15 cellular contexts compared by ENCODE assay signal in genomic region chr2:42879116-42879705, GRCh38.
DNase-seq lines count a peak whose midpoint lies in the region; ATAC-seq and TF ChIP-seq lines count a peak whose summit lies in the region.
"Had no signal": no experiment of that assay in that cellular context is flagged by ENCODE, and none has a peak within 500 bp of the region (broad histone marks: within the 10 kb centered on the region; RNA-seq: fewer than 3 reads in every experiment).

No MANE protein-coding gene starts in this region.

- H3K4me1 ChIP-seq in heart right ventricle (peaks cover 33 to 80% (median 66%) of the 10 kb centered on the region in 9 donors), mammary epithelial cell (ENCODE audit: insufficient read depth, low read length) (peaks cover 40% of the 10 kb centered on the region), neuronal stem cell (ENCODE audit: control insufficient read depth in 2 of 2, insufficient read depth in 1 of 2, low read depth in 1 of 2, low read length in 2 of 2) (no peaks in the 10 kb centered on the region), upper lobe of right lung (peaks cover 56% of the 10 kb centered on the region)

- no peak overlapping the region for H2BK12ac ChIP-seq in neuronal stem cell (ENCODE audit: low read length)

- in situ Hi-C loops in mammary epithelial cell (cut with MboI; ENCODE audit: low sequenced_read_pairs in 2 of 2), result no loop called here

- CTCF ChIA-PET in mammary epithelial cell (lab: Charles Lee; ENCODE audit: low non-redundant PET), result no interaction called here

- H2BK5ac ChIP-seq in neuronal stem cell (ENCODE audit: low read length), result no peak overlapping the region

- WGBS in heart right ventricle, 2 donors, result 78% methylated on average over 6 of the region's 6 CpGs
- WGBS in mammary epithelial cell (ENCODE audit: low coverage, missing lambda C conversion rate), result 51% methylated on average over 3 of the region's 6 CpGs
- WGBS in neuronal stem cell (ENCODE audit: extremely low coverage in 2 of 2, insufficient read length in 2 of 2, insufficient replicate concordance in 1 of 2), 2 donors, result no CpG with 5 or more reads among the region's 6 CpGs

- no peak overlapping the region for H3K18ac ChIP-seq in neuronal stem cell (ENCODE audit: low read length)

- no peak overlapping the region for H2BK120ac ChIP-seq in neuronal stem cell (ENCODE audit: low read depth, low read length)

- no peak for DNase-seq in heart right ventricle
- no peak for DNase-seq in left ventricle myocardium superior
- DNase-seq in mammary epithelial cell, result no peak
- no peak for DNase-seq in neuronal stem cell (ENCODE audit: low spot score)
- no peak for DNase-seq in upper lobe of right lung
- no peak for DNase-seq in erythroblast (lab: John Stamatoyannopoulos, UW)
- DNase-seq in hippocampal formation (lab: John Stamatoyannopoulos, UW), result no peak
- DNase-seq: activated CD4-positive, CD25-positive, alpha-beta regulatory T cell treated with anti-CD3 and anti-CD28 coated beads, Interleukin-2, amount 50 U/mL, for 72 hours; activated gamma-delta T cell treated with Interleukin-2 at 50 U/mL for 16 hours; NCI-H524; T-cell had no signal

- H2AFZ ChIP-seq in mammary epithelial cell (ENCODE audit: low read depth, low read length) (peak overlapping the region; percentile 81), neuronal stem cell (ENCODE audit: low read length) (no peak overlapping the region)
- H2AFZ ChIP-seq: PC-9 had no signal

- no peaks in the 10 kb centered on the region for H3K79me2 ChIP-seq in mammary epithelial cell (ENCODE audit: insufficient read depth, low read length)

- H3K4me3 ChIP-seq in heart right ventricle, result no peak overlapping the region
- H3K4me3 ChIP-seq in mammary epithelial cell (replicated peaks in 1 of 3; ENCODE audit: insufficient read depth in 1 of 3, low read depth in 2 of 3, low read length in 3 of 3), result no peak overlapping the region
- H3K4me3 ChIP-seq in neuronal stem cell (ENCODE audit: low read length in 2 of 2), result no peak overlapping the region
- H3K4me3 ChIP-seq in upper lobe of right lung, result no peak overlapping the region
- H3K4me3 ChIP-seq: cardiac muscle cell, PC-9 had no signal

- ATAC-seq in heart right ventricle, result no peak
- no peak for ATAC-seq in left ventricle myocardium superior
- ATAC-seq in upper lobe of right lung, result no peak
- no peak for ATAC-seq in HG02571 (IDR thresholded peaks at IDR 0.05; ENCODE audit: unreplicated experiment)

- no peak overlapping the region for H2AK5ac ChIP-seq in neuronal stem cell (ENCODE audit: low read depth, low read length)

- no peak overlapping the region for H3K14ac ChIP-seq in neuronal stem cell (ENCODE audit: low read length)

- no peak overlapping the region for H3K23ac ChIP-seq in neuronal stem cell (ENCODE audit: low read depth, low read length, poor library complexity)

- H3K36me3 ChIP-seq in heart right ventricle (no peaks in the 10 kb centered on the region), mammary epithelial cell (ENCODE audit: insufficient read depth, low read length) (no peaks in the 10 kb centered on the region), neuronal stem cell (replicated peaks in 1 of 2; ENCODE audit: control insufficient read depth in 2 of 2, insufficient read depth in 2 of 2, low read length in 2 of 2) (no peaks in the 10 kb centered on the region), upper lobe of right lung (no peaks in the 10 kb centered on the region)
- H3K36me3 ChIP-seq: cardiac muscle cell, neutrophil had no signal

- no peaks in the 10 kb centered on the region for H4K20me1 ChIP-seq in mammary epithelial cell (ENCODE audit: insufficient read depth, low read length)

- H3K27ac ChIP-seq in heart right ventricle, result peak overlapping the region; percentile 61 to 95 (median 82)
- H3K27ac ChIP-seq in mammary epithelial cell (ENCODE audit: insufficient read depth, low read depth, low read length), result no peak overlapping the region
- H3K27ac ChIP-seq in neuronal stem cell (replicated peaks; ENCODE audit: low read length), result no peak overlapping the region
- peak overlapping the region; percentile 45 for H3K27ac ChIP-seq in upper lobe of right lung
- H3K27ac ChIP-seq: cardiac muscle cell, neutrophil, PC-9 had no signal

- no TSS peak for BruUV-seq in mammary epithelial cell (replicated peaks; lab: Mats Ljungman, UMichigan)

- intact Hi-C loops in heart right ventricle (cut with DNase I) (loop anchor here in 4 of 10 donors (5.0 to 10.0 kb wide), 2 partner anchors 46 to 48 kb away; no protein-coding TSS in a partner anchor), left ventricle myocardium superior (cut with micrococcal nuclease) (no loop called here), mammary epithelial cell (cut with micrococcal nuclease) (no loop called here), upper lobe of right lung (cut with DNase I) (no loop called here)

- no peak overlapping the region for H4K91ac ChIP-seq in neuronal stem cell (ENCODE audit: low read depth, low read length, poor library complexity)

- H3K4me2 ChIP-seq in mammary epithelial cell (ENCODE audit: insufficient read depth, low read depth, low read length) (no peak overlapping the region), neuronal stem cell (ENCODE audit: insufficient read depth, low read length, poor library complexity, severe bottlenecking) (no peak overlapping the region)
- H3K4me2 ChIP-seq: PC-9 had no signal

- dilution Hi-C loops in mammary epithelial cell (cut with HindIII; ENCODE audit: low sequenced_read_pairs), result no loop called here

- H4K8ac ChIP-seq in neuronal stem cell (ENCODE audit: low read depth, low read length), result no peak overlapping the region

- H3K27me3 ChIP-seq in heart right ventricle (no peaks in the 10 kb centered on the region), mammary epithelial cell (ENCODE audit: insufficient read depth, low read length) (no peaks in the 10 kb centered on the region), neuronal stem cell (ENCODE audit: control insufficient read depth in 3 of 3, insufficient read depth in 3 of 3, low read depth in 1 of 3, low read length in 3 of 3) (no peaks in the 10 kb centered on the region), upper lobe of right lung (no peaks in the 10 kb centered on the region)
- H3K27me3 ChIP-seq: cardiac muscle cell, neutrophil had no signal

- no peaks in the 10 kb centered on the region for H3K79me1 ChIP-seq in neuronal stem cell (ENCODE audit: low read depth, low read length)

- TF ChIP-seq POLR2A in erythroblast (IDR thresholded peaks at IDR 0.05; ENCODE audit: low read length), result no peak

- H2BK15ac ChIP-seq in neuronal stem cell (ENCODE audit: low read length), result peak overlapping the region; percentile 40

- no peak overlapping the region for H3K4ac ChIP-seq in neuronal stem cell (ENCODE audit: low read length)

- no peaks in the 10 kb centered on the region for H3K9me3 ChIP-seq in heart right ventricle
- no peaks in the 10 kb centered on the region for H3K9me3 ChIP-seq in mammary epithelial cell (replicated peaks; ENCODE audit: insufficient read depth, low read length)
- no peaks in the 10 kb centered on the region for H3K9me3 ChIP-seq in neuronal stem cell (replicated peaks in 1 of 2; ENCODE audit: control insufficient read depth in 2 of 2, insufficient read depth in 1 of 2, low read depth in 1 of 2, low read length in 2 of 2)
- H3K9me3 ChIP-seq in upper lobe of right lung, result no peaks in the 10 kb centered on the region
- H3K9me3 ChIP-seq: neutrophil had no signal

- H3K9ac ChIP-seq in mammary epithelial cell (ENCODE audit: insufficient read depth, low read length) (no peak overlapping the region), neuronal stem cell (ENCODE audit: low read depth, low read length, poor library complexity) (no peak overlapping the region)

- TF ChIP-seq CTCF in heart right ventricle (IDR thresholded peaks at IDR 0.05) (no peak), mammary epithelial cell (conservative IDR thresholded peaks at IDR 0.05 in 1 of 2, IDR thresholded peaks at IDR 0.05 in 1 of 2; ENCODE audit: extremely low read depth in 1 of 2, insufficient read depth in 1 of 2, low read depth in 1 of 2, low read length in 2 of 2) (no peak), upper lobe of right lung (IDR thresholded peaks at IDR 0.05) (no peak)

Comparison
In these comparisons a context has a peak if more than half of its experiments do, and no peak if none do; other contexts are left out.
1. H3K27ac ChIP-seq: peak in heart right ventricle (10 of 10) and upper lobe of right lung (single experiment); none in mammary epithelial cell (single experiment) and neuronal stem cell (single experiment).